Comparison of ENCODE assay signal across 21 cellular contexts in the genomic region with DNA sequence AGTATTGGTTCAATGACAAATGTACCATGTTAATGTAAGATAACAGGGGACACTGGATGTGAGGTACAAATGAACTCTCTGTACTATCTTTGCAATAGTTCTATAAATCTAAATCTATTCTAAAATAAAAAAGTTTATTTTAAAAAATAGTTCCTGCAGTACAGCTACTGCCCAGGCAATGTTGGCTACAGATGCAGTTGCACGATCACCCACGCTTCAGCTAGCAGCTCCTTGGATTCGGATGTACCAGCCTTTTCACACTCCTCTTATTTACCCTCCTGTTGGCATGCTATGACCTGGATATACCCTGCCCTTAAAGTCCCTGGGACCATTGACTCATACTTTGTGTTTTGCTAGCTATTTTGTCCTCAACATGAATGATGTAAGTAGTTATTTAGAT.
"Had no signal": no experiment of that assay in that cellular context is flagged by ENCODE, and none has a peak within 500 bp of the region (broad histone marks: within the 10 kb centered on the region; RNA-seq: fewer than 3 reads in every experiment).

No MANE protein-coding gene starts in this region.

- FAIRE-seq: colon, endometrium, endothelial cell of umbilical vein, frontal cortex had no signal

- DNase-seq: colonic mucosa; cortex of kidney; dermis blood vessel endothelial cell; effector CD4-positive, alpha-beta T cell; effector memory CD4-positive, alpha-beta T cell; effector memory CD8-positive, alpha-beta T cell; endodermal cell; erythroblast; esophagus squamous epithelium; foreskin fibroblast; foreskin keratinocyte; foreskin melanocyte; gastrocnemius medialis; glutamatergic neuron; head of caudate nucleus; heart left ventricle; heart right ventricle had no signal
